ENCODE assay signal across 10 cellular contexts in the genomic region with DNA sequence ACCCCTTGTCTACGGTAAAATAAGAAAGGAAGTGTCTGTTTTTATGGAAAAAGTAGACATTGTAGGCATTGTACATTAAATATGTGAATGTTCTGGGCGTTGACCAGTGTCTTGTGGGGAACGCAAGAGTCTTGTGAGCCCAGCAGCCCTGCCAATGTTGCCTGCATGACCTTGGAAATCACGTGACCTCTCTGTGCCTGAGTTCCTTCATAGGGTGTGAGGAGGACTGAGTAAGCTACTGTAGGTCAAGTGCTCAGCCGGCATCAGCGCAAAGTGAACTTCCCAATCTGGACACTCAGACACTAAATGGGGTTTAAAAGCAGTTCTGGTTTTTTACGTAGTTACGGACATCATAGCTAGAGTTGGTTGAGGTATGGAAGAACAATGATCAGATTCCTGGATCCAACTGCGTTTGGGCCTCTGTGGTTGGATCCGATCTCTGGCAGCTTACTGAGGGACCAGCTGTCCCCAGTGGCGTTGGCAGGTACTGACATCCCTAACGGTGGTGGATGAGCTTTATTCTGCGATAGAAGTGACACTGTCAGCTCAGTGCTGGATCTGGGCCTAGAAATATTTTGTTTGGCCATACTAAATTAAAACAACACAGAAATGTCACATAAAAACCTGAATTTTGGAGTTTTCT.
DNase-seq lines count a peak whose midpoint lies in the region; ATAC-seq and TF ChIP-seq lines count a peak whose summit lies in the region.
"Had no signal": no experiment of that assay in that cellular context is flagged by ENCODE, and none has a peak within 500 bp of the region (broad histone marks: within the 10 kb centered on the region; RNA-seq: fewer than 3 reads in every experiment).

No MANE protein-coding gene starts in this region.

- H3K4me1 ChIP-seq in GM23338 (ENCODE audit: insufficient read depth) (no peaks in the 10 kb centered on the region), RWPE2 (ENCODE audit: insufficient read depth, poor library complexity, severe bottlenecking) (no peaks in the 10 kb centered on the region), skeletal muscle tissue (ENCODE audit: control insufficient read depth in 3 of 3, insufficient read depth in 3 of 3, low read length in 3 of 3) (peaks cover 10 to 14% (median 11%) of the 10 kb centered on the region in 3 donors)

- peak; percentile 100 for ATAC-seq in GM23338
- ATAC-seq in RWPE2 (ENCODE audit: low read depth) = peak; percentile 31; the same call in 1 of the 3 replicates
- peak; percentile 25 to 64 for ATAC-seq in left cardiac atrium
- no peak for ATAC-seq in omental fat pad (ENCODE audit: low FRiP score)

- no peaks in the 10 kb centered on the region for H3K9me2 ChIP-seq in GM23338 (ENCODE audit: insufficient read depth)

- H3K36me3 ChIP-seq in GM23338 (ENCODE audit: insufficient read depth) (no peaks in the 10 kb centered on the region), RWPE2 (ENCODE audit: low read depth) (no peaks in the 10 kb centered on the region), skeletal muscle tissue (ENCODE audit: control insufficient read depth in 3 of 3, insufficient read depth in 3 of 3, low read length in 3 of 3) (no peaks in the 10 kb centered on the region)

- no peak overlapping the region for H3K4me2 ChIP-seq in GM23338

- H4K20me1 ChIP-seq in GM23338 (replicated peaks; ENCODE audit: insufficient read depth) = no peaks in the 10 kb centered on the region; the same call in 1 of the 2 replicates

- DNase-seq in GM23338 (ENCODE audit: low spot score) (peak; percentile 80), RWPE2 (ENCODE audit: low spot score) (no peak), left cardiac atrium (no peak), omental fat pad (ENCODE audit: low spot score) (no peak), T1000 (lab: John Stamatoyannopoulos, UW) (no peak), NCI-H2227 (lab: John Stamatoyannopoulos, UW; ENCODE audit: unreplicated experiment) (no peak)
- DNase-seq in stimulated activated CD4-positive, alpha-beta T cell treated with anti-CD3 and anti-CD28 coated beads, Interleukin-2, amount 100 ng/mL, for 48 hours = no peak
- DNase-seq: NCI-H345 had no signal

- H3K27ac Mint-ChIP-seq in GM23338 = no peak overlapping the region
- H3K27ac Mint-ChIP-seq: memory B cell had no signal

- H3K9ac ChIP-seq in skeletal muscle tissue (ENCODE audit: low read depth in 1 of 3, low read length in 3 of 3) = no peak overlapping the region

- H3K4me3 ChIP-seq in GM23338 (no peak overlapping the region), RWPE2 (ENCODE audit: severe bottlenecking) (no peak overlapping the region), skeletal muscle tissue (ENCODE audit: low read length in 3 of 3) (no peak overlapping the region)

- no peak overlapping the region for H3K4me3 Mint-ChIP-seq in GM23338
- H3K4me3 Mint-ChIP-seq: memory B cell had no signal

- H3K9me3 Mint-ChIP-seq in GM23338 = peaks cover 4% of the 10 kb centered on the region

- H3K79me2 ChIP-seq in GM23338 (replicated peaks; ENCODE audit: insufficient read depth) = no peaks in the 10 kb centered on the region

- H3K27ac ChIP-seq in GM23338 (ENCODE audit: low read depth) = no peak overlapping the region
- H3K27ac ChIP-seq in RWPE2 (ENCODE audit: poor library complexity, severe bottlenecking) = no peak overlapping the region
- peak overlapping the region; percentile 1 for H3K27ac ChIP-seq in skeletal muscle tissue (ENCODE audit: low read depth, low read length)

- no peaks in the 10 kb centered on the region for H3K4me1 Mint-ChIP-seq in GM23338

- H3F3A ChIP-seq in GM23338 (replicated peaks; ENCODE audit: low read depth) = no peaks in the 10 kb centered on the region

- H3K9me3 ChIP-seq in RWPE2 (ENCODE audit: severe bottlenecking) = no peaks in the 10 kb centered on the region
- no peaks in the 10 kb centered on the region for H3K9me3 ChIP-seq in skeletal muscle tissue (ENCODE audit: control insufficient read depth in 3 of 3, low read length in 3 of 3)

- peak; percentile 49 to 55 for TF ChIP-seq CTCF in GM23338 (conservative IDR thresholded peaks at IDR 0.05; ENCODE audit: low read depth in 2 of 2)
- peak; percentile 20 for TF ChIP-seq CTCF in RWPE2 (IDR thresholded peaks at IDR 0.05; ENCODE audit: poor library complexity, severe bottlenecking)
- no peak for TF ChIP-seq CTCF in omental fat pad (IDR thresholded peaks at IDR 0.05)

- peaks cover 7% of the 10 kb centered on the region for H3K36me3 Mint-ChIP-seq in GM23338 (ENCODE audit: low read depth)

- no peak overlapping the region for H2AFZ ChIP-seq in GM23338

- H3K27me3 Mint-ChIP-seq in GM23338 (ENCODE audit: insufficient read depth, low read depth, poor library complexity) = peaks cover 3% of the 10 kb centered on the region

- H3K27me3 ChIP-seq in GM23338 (ENCODE audit: insufficient read depth) (no peaks in the 10 kb centered on the region), RWPE2 (ENCODE audit: insufficient read depth, poor library complexity, severe bottlenecking) (no peaks in the 10 kb centered on the region), skeletal muscle tissue (ENCODE audit: control insufficient read depth in 3 of 3, insufficient read depth in 3 of 3, low read length in 3 of 3) (no peaks in the 10 kb centered on the region)

- intact Hi-C loops in left cardiac atrium (cut with DNase I) = no loop called here

TF ChIP-seq in GM23338, 12 proteins besides CTCF, POLR2A, EP300 and RAD21:
- TF ChIP-seq CREB1 (CRISPR knock-in tag; IDR thresholded peaks at IDR 0.05; ENCODE audit: low read depth) (no peak), EZH2phosphoT487 (IDR thresholded peaks at IDR 0.05; ENCODE audit: unreplicated experiment) (no peak)
- TF ChIP-seq, protein P1, sequence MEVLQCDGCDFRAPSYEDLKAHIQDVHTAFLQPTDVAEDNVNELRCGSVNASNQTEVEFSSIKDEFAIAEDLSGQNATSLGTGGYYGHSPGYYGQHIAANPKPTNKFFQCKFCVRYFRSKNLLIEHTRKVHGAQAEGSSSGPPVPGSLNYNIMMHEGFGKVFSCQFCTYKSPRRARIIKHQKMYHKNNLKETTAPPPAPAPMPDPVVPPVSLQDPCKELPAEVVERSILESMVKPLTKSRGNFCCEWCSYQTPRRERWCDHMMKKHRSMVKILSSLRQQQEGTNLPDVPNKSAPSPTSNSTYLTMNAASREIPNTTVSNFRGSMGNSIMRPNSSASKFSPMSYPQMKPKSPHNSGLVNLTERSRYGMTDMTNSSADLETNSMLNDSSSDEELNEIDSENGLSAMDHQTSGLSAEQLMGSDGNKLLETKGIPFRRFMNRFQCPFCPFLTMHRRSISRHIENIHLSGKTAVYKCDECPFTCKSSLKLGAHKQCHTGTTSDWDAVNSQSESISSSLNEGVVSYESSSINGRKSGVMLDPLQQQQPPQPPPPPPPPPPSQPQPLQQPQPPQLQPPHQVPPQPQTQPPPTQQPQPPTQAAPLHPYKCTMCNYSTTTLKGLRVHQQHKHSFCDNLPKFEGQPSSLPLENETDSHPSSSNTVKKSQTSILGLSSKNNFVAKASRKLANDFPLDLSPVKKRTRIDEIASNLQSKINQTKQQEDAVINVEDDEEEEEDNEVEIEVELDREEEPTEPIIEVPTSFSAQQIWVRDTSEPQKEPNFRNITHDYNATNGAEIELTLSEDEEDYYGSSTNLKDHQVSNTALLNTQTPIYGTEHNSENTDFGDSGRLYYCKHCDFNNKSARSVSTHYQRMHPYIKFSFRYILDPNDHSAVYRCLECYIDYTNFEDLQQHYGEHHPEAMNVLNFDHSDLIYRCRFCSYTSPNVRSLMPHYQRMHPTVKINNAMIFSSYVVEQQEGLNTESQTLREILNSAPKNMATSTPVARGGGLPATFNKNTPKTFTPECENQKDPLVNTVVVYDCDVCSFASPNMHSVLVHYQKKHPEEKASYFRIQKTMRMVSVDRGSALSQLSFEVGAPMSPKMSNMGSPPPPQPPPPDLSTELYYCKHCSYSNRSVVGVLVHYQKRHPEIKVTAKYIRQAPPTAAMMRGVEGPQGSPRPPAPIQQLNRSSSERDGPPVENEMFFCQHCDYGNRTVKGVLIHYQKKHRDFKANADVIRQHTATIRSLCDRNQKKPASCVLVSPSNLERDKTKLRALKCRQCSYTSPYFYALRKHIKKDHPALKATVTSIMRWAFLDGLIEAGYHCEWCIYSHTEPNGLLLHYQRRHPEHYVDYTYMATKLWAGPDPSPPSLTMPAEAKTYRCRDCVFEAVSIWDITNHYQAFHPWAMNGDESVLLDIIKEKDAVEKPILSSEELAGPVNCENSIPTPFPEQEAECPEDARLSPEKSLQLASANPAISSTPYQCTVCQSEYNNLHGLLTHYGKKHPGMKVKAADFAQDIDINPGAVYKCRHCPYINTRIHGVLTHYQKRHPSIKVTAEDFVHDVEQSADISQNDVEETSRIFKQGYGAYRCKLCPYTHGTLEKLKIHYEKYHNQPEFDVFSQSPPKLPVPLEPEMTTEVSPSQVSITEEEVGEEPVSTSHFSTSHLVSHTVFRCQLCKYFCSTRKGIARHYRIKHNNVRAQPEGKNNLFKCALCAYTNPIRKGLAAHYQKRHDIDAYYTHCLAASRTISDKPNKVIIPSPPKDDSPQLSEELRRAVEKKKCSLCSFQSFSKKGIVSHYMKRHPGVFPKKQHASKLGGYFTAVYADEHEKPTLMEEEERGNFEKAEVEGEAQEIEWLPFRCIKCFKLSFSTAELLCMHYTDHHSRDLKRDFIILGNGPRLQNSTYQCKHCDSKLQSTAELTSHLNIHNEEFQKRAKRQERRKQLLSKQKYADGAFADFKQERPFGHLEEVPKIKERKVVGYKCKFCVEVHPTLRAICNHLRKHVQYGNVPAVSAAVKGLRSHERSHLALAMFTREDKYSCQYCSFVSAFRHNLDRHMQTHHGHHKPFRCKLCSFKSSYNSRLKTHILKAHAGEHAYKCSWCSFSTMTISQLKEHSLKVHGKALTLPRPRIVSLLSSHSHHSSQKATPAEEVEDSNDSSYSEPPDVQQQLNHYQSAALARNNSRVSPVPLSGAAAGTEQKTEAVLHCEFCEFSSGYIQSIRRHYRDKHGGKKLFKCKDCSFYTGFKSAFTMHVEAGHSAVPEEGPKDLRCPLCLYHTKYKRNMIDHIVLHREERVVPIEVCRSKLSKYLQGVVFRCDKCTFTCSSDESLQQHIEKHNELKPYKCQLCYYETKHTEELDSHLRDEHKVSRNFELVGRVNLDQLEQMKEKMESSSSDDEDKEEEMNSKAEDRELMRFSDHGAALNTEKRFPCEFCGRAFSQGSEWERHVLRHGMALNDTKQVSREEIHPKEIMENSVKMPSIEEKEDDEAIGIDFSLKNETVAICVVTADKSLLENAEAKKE (CRISPR knock-in tag; IDR thresholded peaks at IDR 0.05) = peak; percentile 63; the same call in 1 of the 2 replicates
TF ChIP-seq in GM23338: peak in this region for 1.

Comparison
In these comparisons a context has a peak if more than half of its experiments do, and no peak if none do; other contexts are left out.
1. CTCF ChIP-seq: peak in GM23338 (2 of 2) and RWPE2 (single experiment); none in omental fat pad (0 of 3).